ENCODE assay signal across 11 cellular contexts in genomic region chr19:13788991-13789390, GRCh38. TPM values are rescaled to one million over a fixed set of nuclear protein-coding genes. Genes with fewer than 3 reads are reported as not detected.
DNase-seq lines count a peak whose midpoint lies in the region; ATAC-seq and TF ChIP-seq lines count a peak whose summit lies in the region.
"Had no signal": no experiment of that assay in that cellular context is flagged by ENCODE, and none has a peak within 500 bp of the region (broad histone marks: within the 10 kb centered on the region; RNA-seq: fewer than 3 reads in every experiment).

No MANE protein-coding gene starts in this region.

- intact Hi-C loops in activated naive CD4-positive, alpha-beta T cell treated with anti-CD3 and anti-CD28 coated beads for 36 hours (cut with micrococcal nuclease): loop anchor here (5.0 kb wide), 1 partner anchor 192 kb away; no protein-coding TSS in a partner anchor
- intact Hi-C loops in upper lobe of right lung (cut with DNase I): loop anchor here (5.0 kb wide), 1 partner anchor 73 kb away; no protein-coding TSS in a partner anchor

- no peaks in the 10 kb centered on the region for H3K36me3 ChIP-seq in upper lobe of right lung

- H3K4me1 ChIP-seq in upper lobe of right lung: peaks cover 23% of the 10 kb centered on the region

- no peak overlapping the region for H3K4me3 Mint-ChIP-seq in activated naive CD4-positive, alpha-beta T cell treated with anti-CD3 and anti-CD28 coated beads for 36 hours
- H3K4me3 Mint-ChIP-seq in glutamatergic neuron (ENCODE audit: unreplicated experiment): no peak overlapping the region

- H3K4me1 Mint-ChIP-seq in activated naive CD4-positive, alpha-beta T cell treated with anti-CD3 and anti-CD28 coated beads for 36 hours (ENCODE audit: low read depth): peaks cover 36% of the 10 kb centered on the region
- H3K4me1 Mint-ChIP-seq in glutamatergic neuron (ENCODE audit: low read depth, unreplicated experiment): peaks cover 1% of the 10 kb centered on the region

- DNase-seq in activated naive CD4-positive, alpha-beta T cell treated with anti-CD3 and anti-CD28 coated beads for 36 hours: peak; percentile 35
- no peak for DNase-seq in activated naive CD4-positive, alpha-beta T cell (lab: John Stamatoyannopoulos, UW)
- peak; percentile 19 for DNase-seq in activated CD4-positive, alpha-beta T cell treated with anti-CD3 and anti-CD28 coated beads, Interleukin-2, amount 50 U/mL, for 1 hour
- DNase-seq in fibroblast of the aortic adventitia (ENCODE audit: low read depth) (peak; percentile 80), upper lobe of right lung (no peak), glutamatergic neuron (no peak), NCI-H146 treated with DMSO at 0.1 percent for 48 hours (lab: John Stamatoyannopoulos, UW; ENCODE audit: unreplicated experiment) (no peak)
- DNase-seq: HCEC 1CT, islet precursor cell, NCI-H1694 had no signal

- peak; percentile 26 for ATAC-seq in upper lobe of right lung
- no peak for ATAC-seq in HG03095 (IDR thresholded peaks at IDR 0.05; ENCODE audit: unreplicated experiment)

- H3K27ac ChIP-seq in upper lobe of right lung: peak overlapping the region; percentile 83

- TF ChIP-seq CTCF in fibroblast of the aortic adventitia (IDR thresholded peaks at IDR 0.05; ENCODE audit: insufficient read depth, low read length): no peak
- no peak for TF ChIP-seq CTCF in upper lobe of right lung (IDR thresholded peaks at IDR 0.05)
- TF ChIP-seq CTCF in glutamatergic neuron (IDR thresholded peaks at IDR 0.05; ENCODE audit: partially characterized antibody, unreplicated experiment): no peak

- no peaks in the 10 kb centered on the region for H3K27me3 Mint-ChIP-seq in activated naive CD4-positive, alpha-beta T cell treated with anti-CD3 and anti-CD28 coated beads for 36 hours (ENCODE audit: low read depth)
- H3K27me3 Mint-ChIP-seq in glutamatergic neuron (ENCODE audit: unreplicated experiment): peaks cover 4% of the 10 kb centered on the region

- H3K9me3 Mint-ChIP-seq in activated naive CD4-positive, alpha-beta T cell treated with anti-CD3 and anti-CD28 coated beads for 36 hours: no peaks in the 10 kb centered on the region
- peaks cover 3% of the 10 kb centered on the region for H3K9me3 Mint-ChIP-seq in glutamatergic neuron (ENCODE audit: unreplicated experiment)

- no peaks in the 10 kb centered on the region for H3K27me3 ChIP-seq in upper lobe of right lung

- H3K4me3 ChIP-seq in fibroblast of the aortic adventitia (ENCODE audit: low read depth, low read length): no peak overlapping the region
- no peak overlapping the region for H3K4me3 ChIP-seq in upper lobe of right lung

- peak overlapping the region; percentile 59 for H3K27ac Mint-ChIP-seq in activated naive CD4-positive, alpha-beta T cell treated with anti-CD3 and anti-CD28 coated beads for 36 hours
- no peak overlapping the region for H3K27ac Mint-ChIP-seq in glutamatergic neuron (ENCODE audit: unreplicated experiment)

- H3K9me3 ChIP-seq in upper lobe of right lung: no peaks in the 10 kb centered on the region

- H3K36me3 Mint-ChIP-seq in activated naive CD4-positive, alpha-beta T cell treated with anti-CD3 and anti-CD28 coated beads for 36 hours (ENCODE audit: low read depth): no peaks in the 10 kb centered on the region
- H3K36me3 Mint-ChIP-seq in glutamatergic neuron (ENCODE audit: unreplicated experiment): no peaks in the 10 kb centered on the region

- CTCF ChIA-PET in activated naive CD4-positive, alpha-beta T cell treated with anti-CD3 and anti-CD28 coated beads for 36 hours (lab: Charles Lee): interaction anchor here (0.9 to 7.1 kb wide), 2 partner anchors 45 to 74 kb away, joined by 3 to 124 read pairs; no protein-coding TSS in a partner anchor

RNA-seq across cellular contexts. Expression of gene ZSWIM4, which starts 6.3 kb away (rescaled TPM):
- 1 to 10 TPM; 6.7 to 7.1 TPM for total RNA-seq in activated naive CD4-positive, alpha-beta T cell treated with anti-CD3 and anti-CD28 coated beads for 36 hours
- total RNA-seq in fibroblast of the aortic adventitia (ENCODE audit: low replicate concordance) (0.57 and 6.7 TPM in 2 replicates), upper lobe of right lung (10.6 TPM), glutamatergic neuron (ENCODE audit: unreplicated experiment) (46.0 TPM)

RNA-seq across cellular contexts. Expression of gene C19orf53, which starts 14.7 kb away (rescaled TPM):
- 100 to 1,000 TPM; 116 to 132 TPM for total RNA-seq in activated naive CD4-positive, alpha-beta T cell treated with anti-CD3 and anti-CD28 coated beads for 36 hours
- total RNA-seq in fibroblast of the aortic adventitia (ENCODE audit: low replicate concordance) (43.3 and 78.0 TPM in 2 replicates), upper lobe of right lung (77.8 TPM), glutamatergic neuron (ENCODE audit: unreplicated experiment) (68.3 TPM)

RNA-seq across cellular contexts. Expression of gene MRI1, which starts 24.7 kb away (rescaled TPM):
- 10 to 100 TPM; 14.0 to 14.8 TPM for total RNA-seq in activated naive CD4-positive, alpha-beta T cell treated with anti-CD3 and anti-CD28 coated beads for 36 hours
- total RNA-seq in fibroblast of the aortic adventitia (ENCODE audit: low replicate concordance) (24.0 and 71.3 TPM in 2 replicates), upper lobe of right lung (32.6 TPM), glutamatergic neuron (ENCODE audit: unreplicated experiment) (21.9 TPM)

Comparison
In these comparisons a context has a peak if more than half of its experiments do, and no peak if none do; other contexts are left out.
1. DNase-seq: peak in activated naive CD4-positive, alpha-beta T cell treated with anti-CD3 and anti-CD28 coated beads for 36 hours (single experiment), activated CD4-positive, alpha-beta T cell treated with anti-CD3 and anti-CD28 coated beads, Interleukin-2, amount 50 U/mL, for 1 hour (single experiment) and fibroblast of the aortic adventitia (single experiment); none in activated naive CD4-positive, alpha-beta T cell (0 of 4), upper lobe of right lung (single experiment), glutamatergic neuron (single experiment) and NCI-H146 treated with DMSO at 0.1 percent for 48 hours (single experiment).